In genomic region chr20:36832791-36833190, GRCh38 we compare ENCODE assay signal across 16 cellular contexts. TPM values are rescaled to one million over a fixed set of nuclear protein-coding genes. Genes with fewer than 3 reads are reported as not detected.
DNase-seq lines count a peak whose midpoint lies in the region; ATAC-seq, FAIRE-seq and TF ChIP-seq lines count a peak whose summit lies in the region.
"Had no signal": no experiment of that assay in that cellular context is flagged by ENCODE, and none has a peak within 500 bp of the region (broad histone marks: within the 10 kb centered on the region; RNA-seq: fewer than 3 reads in every experiment).

No MANE protein-coding gene starts in this region.

- CTCF ChIA-PET in HCT116 (lab: Charles Lee), result interaction anchor here (1.1 to 1.6 kb wide), 2 partner anchors 24 to 59 kb away, joined by 3 to 6 read pairs; partner anchors contain the start of gene DSN1

- H3K27me3 ChIP-seq in HCT116 (ENCODE audit: insufficient read depth, low read length) (no peaks in the 10 kb centered on the region), astrocyte (ENCODE audit: insufficient read depth, low read length) (no peaks in the 10 kb centered on the region), lung (ENCODE audit: control insufficient read depth, insufficient read depth) (no peaks in the 10 kb centered on the region), stomach smooth muscle (ENCODE audit: control insufficient read depth in 1 of 2, insufficient read depth in 2 of 2, low read length in 2 of 2) (no peaks in the 10 kb centered on the region)

- BruUV-seq in HCT116 (replicated peaks; lab: Mats Ljungman, UMichigan), result no TSS peak

- FAIRE-seq in astrocyte (lab: Jason Lieb, UNC), result no peak

- peaks cover 39 to 59% of the 10 kb centered on the region in 2 experiments for H3K4me1 ChIP-seq in HCT116 (ENCODE audit: control insufficient read depth in 1 of 2, insufficient read depth in 2 of 2, low read length in 2 of 2)
- peaks cover 30% of the 10 kb centered on the region for H3K4me1 ChIP-seq in astrocyte (ENCODE audit: insufficient read depth, low read length)
- peaks cover 17 to 30% of the 10 kb centered on the region in 2 donors for H3K4me1 ChIP-seq in lung (ENCODE audit: control insufficient read depth in 2 of 2, insufficient read depth in 2 of 2, low read length in 2 of 2)
- peaks cover 61% of the 10 kb centered on the region for H3K4me1 ChIP-seq in stomach smooth muscle (ENCODE audit: control insufficient read depth, insufficient read depth, low read length)

- RAD21 ChIA-PET in HCT116 (lab: Charles Lee; ENCODE audit: low non-redundant PET in 1 of 2, low total read pairs in 2 of 2, uncharacterized antibody in 2 of 2, unreplicated experiment in 2 of 2), result no interaction called here

- no peaks in the 10 kb centered on the region for H3K27me3 Mint-ChIP-seq in astrocyte (ENCODE audit: low read depth, unreplicated experiment)
- H3K27me3 Mint-ChIP-seq: CD4-positive, CD25-positive, alpha-beta regulatory T cell; IgD-negative memory B cell had no signal

- H3K9me3 ChIP-seq in HCT116 (ENCODE audit: control insufficient read depth in 1 of 2, insufficient read depth in 1 of 2, low read depth in 1 of 2, low read length in 2 of 2) (no peaks in the 10 kb centered on the region), astrocyte (ENCODE audit: insufficient read depth, low read depth, low read length) (no peaks in the 10 kb centered on the region), lung (ENCODE audit: control insufficient read depth in 2 of 2, insufficient read depth in 1 of 2, low read length in 1 of 2) (no peaks in the 10 kb centered on the region), stomach smooth muscle (ENCODE audit: control insufficient read depth in 2 of 2, low read length in 2 of 2) (no peaks in the 10 kb centered on the region)
- H3K9me3 ChIP-seq: mucosa of descending colon had no signal

- peaks cover 2% of the 10 kb centered on the region for H3K9me3 Mint-ChIP-seq in astrocyte (ENCODE audit: unreplicated experiment)
- H3K9me3 Mint-ChIP-seq: CD4-positive, CD25-positive, alpha-beta regulatory T cell; IgD-negative memory B cell had no signal

- DNase-seq in HCT116 (ENCODE audit: low read depth, low spot score) (no peak), astrocyte (ENCODE audit: low read depth) (no peak), lung (ENCODE audit: low spot score) (no peak), dermis blood vessel endothelial cell (no peak), D341Med (ENCODE audit: low spot score) (no peak), midbrain (lab: John Stamatoyannopoulos, UW) (no peak)
- DNase-seq: activated CD8-positive, alpha-beta memory T cell treated with anti-CD3 and anti-CD28 coated beads, Interleukin-2, amount 50 U/mL, for 48 hours; CD4-positive, CD25-positive, alpha-beta regulatory T cell; GDM1; NCI-H1436 treated with DMSO at 0.1 percent for 48 hours; NCI-H526 treated with DMSO at 0.1 percent for 48 hours had no signal

- TF ChIP-seq POLR2A in HCT116 (IDR thresholded peaks at IDR 0.05; ENCODE audit: borderline replicate concordance, extremely low read depth, insufficient read depth, insufficient read length), result no peak

- H3K4me2 ChIP-seq in HCT116 (ENCODE audit: low read length) (peak overlapping the region; percentile 50), astrocyte (ENCODE audit: low read length) (no peak overlapping the region)

- H3K36me3 ChIP-seq in HCT116 (ENCODE audit: control insufficient read depth in 1 of 2, insufficient read depth in 2 of 2, low read length in 2 of 2) (peaks cover 10 to 12% of the 10 kb centered on the region in 2 experiments; a peak in 3 of 4 replicates), astrocyte (ENCODE audit: insufficient read depth, low read length) (peaks cover 6% of the 10 kb centered on the region), lung (ENCODE audit: control insufficient read depth in 2 of 2, insufficient read depth in 2 of 2, low read length in 2 of 2) (peaks cover 0 to 12% of the 10 kb centered on the region in 2 donors), stomach smooth muscle (ENCODE audit: control insufficient read depth in 2 of 2, insufficient read depth in 2 of 2, low read length in 2 of 2) (peaks cover 11 to 17% of the 10 kb centered on the region in 2 donors)

- H3K79me2 ChIP-seq in HCT116 (ENCODE audit: insufficient read depth, low read length), result 0 out of 2 replicates have a peak, but pooled peaks cover 3% of the 10 kb centered on the region
- H3K79me2 ChIP-seq in astrocyte (ENCODE audit: insufficient read depth, low read length), result peaks cover 26% of the 10 kb centered on the region

- POLR2A ChIA-PET in HCT116 (lab: Charles Lee), result no interaction called here

- H2AFZ ChIP-seq in HCT116 (ENCODE audit: low read depth, low read length, poor library complexity, severe bottlenecking) (no peak overlapping the region), astrocyte (ENCODE audit: low read depth, low read length) (no peak overlapping the region)

- intact Hi-C loops in HCT116 (cut with micrococcal nuclease), result no loop called here

- H3K9ac ChIP-seq in HCT116 (ENCODE audit: low read length), result peak overlapping the region; percentile 5; the same call in 1 of the 2 replicates
- peak overlapping the region; percentile 13 for H3K9ac ChIP-seq in astrocyte (ENCODE audit: low read length)
- peak overlapping the region; percentile 20 to 60 for H3K9ac ChIP-seq in stomach smooth muscle (ENCODE audit: low read length in 2 of 2)

- H4K20me1 ChIP-seq in HCT116 (ENCODE audit: insufficient read depth) (no peaks in the 10 kb centered on the region), astrocyte (ENCODE audit: insufficient read depth, low read length) (peaks cover 10% of the 10 kb centered on the region)

- TF ChIP-seq CTCF in HCT116 (IDR thresholded peaks at IDR 0.05 in 2 of 3, conservative IDR thresholded peaks at IDR 0.05 in 1 of 3; ENCODE audit: borderline replicate concordance in 1 of 3, insufficient read depth in 1 of 3, low read depth in 2 of 3, low read length in 2 of 3) (no peak), astrocyte (IDR thresholded peaks at IDR 0.05; ENCODE audit: insufficient read depth, low read depth, low read length) (no peak), lung (IDR thresholded peaks at IDR 0.05; ENCODE audit: control extremely low read depth, extremely low read depth) (no peak)

- WGBS in lung, 2 donors, result 63 to 71% methylated on average over 7 of the region's 7 CpGs

- H3K27ac ChIP-seq in HCT116 (ENCODE audit: low read depth, low read length) (peak overlapping the region; percentile 52), astrocyte (ENCODE audit: low read depth, low read length) (no peak overlapping the region), lung (ENCODE audit: low read depth in 1 of 2, low read length in 1 of 2) (peak overlapping the region; percentile 47 to 77), stomach smooth muscle (ENCODE audit: low read length) (peak overlapping the region; percentile 88)
- H3K27ac ChIP-seq: VCaP had no signal

- H3K4me3 ChIP-seq in HCT116 (replicated peaks in 1 of 2; ENCODE audit: low read depth in 1 of 2, low read length in 2 of 2) (no peak overlapping the region; a peak in 1 of 4 replicates), astrocyte (ENCODE audit: insufficient read depth, low read depth, low read length) (no peak overlapping the region), lung (no peak overlapping the region), stomach smooth muscle (ENCODE audit: low read length in 2 of 2) (peak overlapping the region in 1 of 2 donors; percentile 8)
- H3K4me3 ChIP-seq: mucosa of descending colon had no signal

- peaks cover 2% of the 10 kb centered on the region for H3K36me3 Mint-ChIP-seq in astrocyte (ENCODE audit: low read depth, unreplicated experiment)
- H3K36me3 Mint-ChIP-seq: CD4-positive, CD25-positive, alpha-beta regulatory T cell had no signal

- H3K9me2 ChIP-seq in HCT116 (ENCODE audit: insufficient read depth), result no peaks in the 10 kb centered on the region

- no peak overlapping the region for H3K4me3 Mint-ChIP-seq in astrocyte (ENCODE audit: unreplicated experiment)
- H3K4me3 Mint-ChIP-seq: IgD-negative memory B cell had no signal

- ATAC-seq in HCT116 (no peak), lung (ENCODE audit: insufficient read depth, low FRiP score) (no peak), HG03045 (IDR thresholded peaks at IDR 0.05; ENCODE audit: unreplicated experiment) (no peak)
- ATAC-seq: mucosa of descending colon had no signal

- H3K27ac Mint-ChIP-seq in astrocyte (ENCODE audit: unreplicated experiment), result no peak overlapping the region
- H3K27ac Mint-ChIP-seq: CD4-positive, CD25-positive, alpha-beta regulatory T cell had no signal

- TF ChIP-seq RAD21 in HCT116 (IDR thresholded peaks at IDR 0.05; ENCODE audit: low read depth), result no peak

- peaks cover 7% of the 10 kb centered on the region for H3K4me1 Mint-ChIP-seq in astrocyte (ENCODE audit: low read depth, unreplicated experiment)

TF ChIP-seq in HCT116, 20 proteins besides CTCF, POLR2A, EP300 and RAD21 (continues in another document):
- TF ChIP-seq CEBPB (IDR thresholded peaks at IDR 0.05; ENCODE audit: low read depth) (no peak), FOSL1 (IDR thresholded peaks at IDR 0.05; ENCODE audit: low read depth) (no peak), SRF (IDR thresholded peaks at IDR 0.05; ENCODE audit: low read depth) (no peak), MAX (IDR thresholded peaks at IDR 0.05) (no peak), ZBTB33 (IDR thresholded peaks at IDR 0.05; ENCODE audit: extremely low read depth, insufficient replicate concordance, low read length) (no peak)

RNA-seq across cellular contexts. Expression of gene TLDC2, which starts 43.1 kb away (rescaled TPM):
- total RNA-seq in HCT116 (2021; ENCODE audit: unreplicated experiment) (0.32 TPM), astrocyte (not detected in 2 replicates), lung (under 1 TPM; 0.23 to 0.67 TPM), dermis blood vessel endothelial cell (under 0.01 and 0.14 TPM in 2 replicates)
- 0.07 and 0.26 TPM in 2 replicates for polyA plus RNA-seq in HCT116 (2012)
- polyA plus RNA-seq in lung, result under 1 TPM; 0.07 to 0.12 TPM
- total RNA-seq: CD4-positive, CD25-positive, alpha-beta regulatory T cell had no signal
- polyA plus RNA-seq: IgD-negative memory B cell had no signal

RNA-seq across cellular contexts. Expression of gene DSN1, which starts 59.2 kb away (rescaled TPM):
- total RNA-seq in HCT116 (2021; ENCODE audit: unreplicated experiment), result 27.9 TPM
- 13.2 and 16.9 TPM in 2 replicates for polyA plus RNA-seq in HCT116 (2012)
- 5.8 and 6.1 TPM in 2 replicates for total RNA-seq in astrocyte
- total RNA-seq in lung, result 10 to 100 TPM; 10.5 to 11.0 TPM
- 1 to 10 TPM; 5.8 to 8.9 TPM for polyA plus RNA-seq in lung
- 24.7 and 27.0 TPM in 2 replicates for total RNA-seq in dermis blood vessel endothelial cell
